ENCODE assay signal across 1 cellular context in the genomic region with DNA sequence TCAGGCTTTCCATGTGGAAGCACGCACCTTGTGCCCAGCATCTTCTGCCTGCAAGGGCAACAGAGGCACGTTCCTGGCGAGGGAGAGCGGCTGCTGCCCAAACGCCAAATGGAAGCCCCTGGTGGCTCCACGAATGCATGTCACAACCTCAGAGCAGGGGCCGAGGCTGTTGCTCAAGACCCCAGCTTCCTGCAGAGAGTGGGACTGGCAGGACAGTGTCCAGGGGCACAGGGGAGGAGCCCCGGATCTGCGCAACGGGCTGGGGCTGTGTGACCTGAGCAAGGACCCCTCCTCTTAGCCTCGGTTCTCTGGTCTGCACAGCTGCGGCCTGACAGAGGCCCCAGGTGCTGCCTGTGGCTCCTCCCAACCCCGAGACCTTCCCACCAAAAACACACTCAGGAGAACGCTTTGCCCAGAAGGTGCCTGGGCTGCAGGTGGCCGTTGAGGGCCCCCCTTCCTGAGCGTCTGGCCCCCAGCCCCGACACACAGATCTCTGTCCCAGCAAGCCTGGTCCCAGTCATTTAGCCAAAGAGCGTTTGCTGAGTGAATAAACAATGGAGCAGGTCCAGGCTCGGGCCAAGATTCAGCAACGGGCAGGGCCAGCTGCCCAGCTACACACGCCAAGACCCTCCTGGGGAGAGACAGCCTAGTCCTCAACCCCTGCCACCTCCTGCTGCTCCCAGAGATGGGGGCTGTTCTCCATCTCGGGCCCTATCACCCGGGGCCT.
A peak's percentile ranks its signal among the peaks of the same experiment; 100 is the strongest.
TF ChIP-seq lines count a peak whose summit lies in the region.

No MANE protein-coding gene starts in this region.

TF ChIP-seq in HepG2, 621 proteins besides CTCF, POLR2A, EP300 and RAD21 (continued from another document):
- TF ChIP-seq PBX3 (CRISPR knock-in tag; IDR thresholded peaks at IDR 0.05; ENCODE audit: borderline replicate concordance) (no peak), U2AF2 (IDR thresholded peaks at IDR 0.05; ENCODE audit: low read depth, low read length) (no peak), SKI (IDR thresholded peaks at IDR 0.05; ENCODE audit: partially characterized antibody) (no peak), SALL1 (CRISPR knock-in tag; IDR thresholded peaks at IDR 0.05) (0 out of 2 replicates have a peak, but pooled peaks have one; percentile 14), ZFP82 (CRISPR knock-in tag; IDR thresholded peaks at IDR 0.05; ENCODE audit: borderline replicate concordance) (no peak), TEAD2 (CRISPR knock-in tag; IDR thresholded peaks at IDR 0.05) (no peak), HNRNPH1 (optimal IDR thresholded peaks at IDR 0.05; ENCODE audit: low read depth, low read length) (no peak), ZNF30 (CRISPR knock-in tag; IDR thresholded peaks at IDR 0.05) (0 out of 2 replicates have a peak, but pooled peaks have one; percentile 7), RFX5 (IDR thresholded peaks at IDR 0.05; ENCODE audit: low read depth, low read length) (no peak), ZNF660 (CRISPR knock-in tag; IDR thresholded peaks at IDR 0.05; ENCODE audit: borderline replicate concordance, low read depth) (no peak), ZKSCAN8 (CRISPR knock-in tag; IDR thresholded peaks at IDR 0.05; ENCODE audit: borderline replicate concordance) (no peak), ZNF317 (CRISPR knock-in tag; IDR thresholded peaks at IDR 0.05) (no peak), DR1 (CRISPR knock-in tag; IDR thresholded peaks at IDR 0.05) (no peak), ETV6 (CRISPR knock-in tag; conservative IDR thresholded peaks at IDR 0.05) (no peak), KLF16 (CRISPR knock-in tag; IDR thresholded peaks at IDR 0.05) (no peak), FOXA3 (CRISPR knock-in tag; IDR thresholded peaks at IDR 0.05) (no peak), GRHL1 (CRISPR knock-in tag; conservative IDR thresholded peaks at IDR 0.05) (no peak), CREB3 (CRISPR knock-in tag; IDR thresholded peaks at IDR 0.05) (no peak)
- TF ChIP-seq, protein P1, sequence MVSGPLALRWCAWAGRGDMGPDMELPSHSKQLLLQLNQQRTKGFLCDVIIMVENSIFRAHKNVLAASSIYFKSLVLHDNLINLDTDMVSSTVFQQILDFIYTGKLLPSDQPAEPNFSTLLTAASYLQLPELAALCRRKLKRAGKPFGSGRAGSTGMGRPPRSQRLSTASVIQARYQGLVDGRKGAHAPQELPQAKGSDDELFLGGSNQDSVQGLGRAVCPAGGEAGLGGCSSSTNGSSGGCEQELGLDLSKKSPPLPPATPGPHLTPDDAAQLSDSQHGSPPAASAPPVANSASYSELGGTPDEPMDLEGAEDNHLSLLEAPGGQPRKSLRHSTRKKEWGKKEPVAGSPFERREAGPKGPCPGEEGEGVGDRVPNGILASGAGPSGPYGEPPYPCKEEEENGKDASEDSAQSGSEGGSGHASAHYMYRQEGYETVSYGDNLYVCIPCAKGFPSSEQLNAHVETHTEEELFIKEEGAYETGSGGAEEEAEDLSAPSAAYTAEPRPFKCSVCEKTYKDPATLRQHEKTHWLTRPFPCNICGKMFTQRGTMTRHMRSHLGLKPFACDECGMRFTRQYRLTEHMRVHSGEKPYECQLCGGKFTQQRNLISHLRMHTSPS (CRISPR knock-in tag; IDR thresholded peaks at IDR 0.05; ENCODE audit: low read depth) = 0 out of 2 replicates have a peak, but pooled peaks have one; percentile 10
- TF ChIP-seq, protein P2, sequence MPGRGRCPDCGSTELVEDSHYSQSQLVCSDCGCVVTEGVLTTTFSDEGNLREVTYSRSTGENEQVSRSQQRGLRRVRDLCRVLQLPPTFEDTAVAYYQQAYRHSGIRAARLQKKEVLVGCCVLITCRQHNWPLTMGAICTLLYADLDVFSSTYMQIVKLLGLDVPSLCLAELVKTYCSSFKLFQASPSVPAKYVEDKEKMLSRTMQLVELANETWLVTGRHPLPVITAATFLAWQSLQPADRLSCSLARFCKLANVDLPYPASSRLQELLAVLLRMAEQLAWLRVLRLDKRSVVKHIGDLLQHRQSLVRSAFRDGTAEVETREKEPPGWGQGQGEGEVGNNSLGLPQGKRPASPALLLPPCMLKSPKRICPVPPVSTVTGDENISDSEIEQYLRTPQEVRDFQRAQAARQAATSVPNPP (CRISPR knock-in tag; IDR thresholded peaks at IDR 0.05) = no peak
- TF ChIP-seq, protein P3, sequence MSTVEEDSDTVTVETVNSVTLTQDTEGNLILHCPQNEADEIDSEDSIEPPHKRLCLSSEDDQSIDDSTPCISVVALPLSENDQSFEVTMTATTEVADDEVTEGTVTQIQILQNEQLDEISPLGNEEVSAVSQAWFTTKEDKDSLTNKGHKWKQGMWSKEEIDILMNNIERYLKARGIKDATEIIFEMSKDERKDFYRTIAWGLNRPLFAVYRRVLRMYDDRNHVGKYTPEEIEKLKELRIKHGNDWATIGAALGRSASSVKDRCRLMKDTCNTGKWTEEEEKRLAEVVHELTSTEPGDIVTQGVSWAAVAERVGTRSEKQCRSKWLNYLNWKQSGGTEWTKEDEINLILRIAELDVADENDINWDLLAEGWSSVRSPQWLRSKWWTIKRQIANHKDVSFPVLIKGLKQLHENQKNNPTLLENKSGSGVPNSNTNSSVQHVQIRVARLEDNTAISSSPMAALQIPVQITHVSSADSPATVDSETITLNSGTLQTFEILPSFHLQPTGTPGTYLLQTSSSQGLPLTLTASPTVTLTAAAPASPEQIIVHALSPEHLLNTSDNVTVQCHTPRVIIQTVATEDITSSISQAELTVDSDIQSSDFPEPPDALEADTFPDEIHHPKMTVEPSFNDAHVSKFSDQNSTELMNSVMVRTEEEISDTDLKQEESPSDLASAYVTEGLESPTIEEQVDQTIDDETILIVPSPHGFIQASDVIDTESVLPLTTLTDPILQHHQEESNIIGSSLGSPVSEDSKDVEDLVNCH (CRISPR knock-in tag; IDR thresholded peaks at IDR 0.05) = no peak
